In the genomic region with DNA sequence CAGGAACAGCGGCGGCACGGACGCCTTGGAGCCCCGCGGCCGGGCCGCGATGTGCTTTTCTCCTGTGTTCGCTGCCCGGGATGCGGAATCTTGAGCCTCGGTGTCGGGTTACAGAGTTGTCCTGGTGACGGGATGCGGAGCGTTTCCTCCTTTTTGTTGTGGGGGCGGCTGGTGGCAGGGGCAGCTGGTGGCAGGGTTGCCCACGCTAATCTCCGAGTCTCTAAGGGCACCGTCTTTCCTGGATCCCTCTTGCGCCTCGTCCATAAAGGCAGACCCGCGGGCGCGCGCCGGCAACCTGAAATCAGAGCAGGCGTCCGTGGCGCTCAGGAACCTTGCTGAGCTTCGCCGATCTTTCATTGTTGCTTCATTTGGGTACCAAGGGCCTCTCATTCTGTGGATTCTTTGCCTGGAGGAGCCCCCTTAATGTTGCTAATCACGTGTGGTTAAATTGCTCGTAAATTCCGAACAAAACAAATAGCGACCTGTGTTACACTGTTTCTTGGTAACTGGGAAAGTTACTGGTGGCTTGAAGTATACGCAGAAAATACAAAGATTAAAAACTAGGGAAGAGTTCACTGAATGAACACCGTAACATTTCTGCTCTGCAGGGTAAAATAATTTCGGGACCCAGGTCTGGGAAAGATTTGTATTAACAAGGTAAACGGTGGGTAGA, we compare ENCODE assay signal across 8 cellular contexts. TPM values are rescaled to one million over a fixed set of nuclear protein-coding genes. Genes with fewer than 3 reads are reported as not detected.
DNase-seq lines count a peak whose midpoint lies in the region; ATAC-seq and TF ChIP-seq lines count a peak whose summit lies in the region.

No MANE protein-coding gene starts in this region.

- peak overlapping the region; percentile 81 for H3K27ac ChIP-seq in C4-2B
- peak overlapping the region; percentile 86 for H3K27ac ChIP-seq in iPS-18a (ENCODE audit: low read length)

- H3K36me3 ChIP-seq in iPS-18a (ENCODE audit: control insufficient read depth, low read depth, low read length) = peaks cover 16% of the 10 kb centered on the region

- DNase-seq in NCI-H1092 treated with DMSO at 0.1 percent for 48 hours (lab: John Stamatoyannopoulos, UW) (peak; percentile 92), T-helper 17 cell (peak in 2 of 3 donors; percentile 8 to 18), T47D (ENCODE audit: low read depth in 1 of 2, low spot score in 1 of 2) (peak; percentile 37 to 76), skeletal muscle cell (ENCODE audit: low read depth) (peak; percentile 33)

- H3K4me3 ChIP-seq in iPS-18a (ENCODE audit: low read length) = peak overlapping the region; percentile 90
- peak overlapping the region; percentile 90 for H3K4me3 ChIP-seq in skeletal muscle cell (ENCODE audit: low read depth, low read length)

- peaks cover 5% of the 10 kb centered on the region for H3K36me3 Mint-ChIP-seq in T-helper 17 cell (ENCODE audit: low read depth)

- H3K4me1 ChIP-seq in iPS-18a (ENCODE audit: control insufficient read depth, low read depth, low read length) = peaks cover 26% of the 10 kb centered on the region

- H3K4me3 Mint-ChIP-seq in T-helper 17 cell = peak overlapping the region; percentile 95

- peaks cover 14% of the 10 kb centered on the region for H3K4me1 Mint-ChIP-seq in T-helper 17 cell

- H3K27me3 ChIP-seq in iPS-18a (ENCODE audit: control insufficient read depth, insufficient read depth, low read length) = no peaks in the 10 kb centered on the region

- H3K9ac ChIP-seq in iPS-18a (ENCODE audit: low read length) = peak overlapping the region; percentile 100

- TF ChIP-seq CTCF in C4-2B (conservative IDR thresholded peaks at IDR 0.05) = no peak

- no peaks in the 10 kb centered on the region for H3K9me3 ChIP-seq in T-helper 17 cell (ENCODE audit: control insufficient read depth, low read length, poor library complexity, severe bottlenecking)
- H3K9me3 ChIP-seq in iPS-18a (ENCODE audit: control insufficient read depth, low read depth, low read length) = no peaks in the 10 kb centered on the region

- ATAC-seq in GM21619 (IDR thresholded peaks at IDR 0.05; ENCODE audit: unreplicated experiment) (peak; percentile 19), T-helper 17 cell (peak; percentile 4), GM19324 (IDR thresholded peaks at IDR 0.05; ENCODE audit: low FRiP score, unreplicated experiment) (no peak)

- in situ Hi-C loops in T47D (cut with HindIII; ENCODE audit: low pct_unique_long_range_greater_than_20kb, low sequenced_read_pairs) = no loop called here

- peak overlapping the region; percentile 89 for H3K27ac Mint-ChIP-seq in T-helper 17 cell

- peaks cover 23% of the 10 kb centered on the region for H3K27me3 Mint-ChIP-seq in T-helper 17 cell

RNA-seq across cellular contexts. Expression of a gene that starts 0.8 kb away (rescaled TPM):
- total RNA-seq in T-helper 17 cell = 1 to 10 TPM; 5.1 to 9.5 TPM

Comparison
In these comparisons a context has a peak if more than half of its experiments do, and no peak if none do; other contexts are left out.
1. DNase-seq: peak in every context shown above with its lines; median percentile 92 in NCI-H1092 treated with DMSO at 0.1 percent for 48 hours; 56 in T47D; 33 in skeletal muscle cell; 13 in T-helper 17 cell.